26 cellular contexts compared by ENCODE assay signal in the genomic region with DNA sequence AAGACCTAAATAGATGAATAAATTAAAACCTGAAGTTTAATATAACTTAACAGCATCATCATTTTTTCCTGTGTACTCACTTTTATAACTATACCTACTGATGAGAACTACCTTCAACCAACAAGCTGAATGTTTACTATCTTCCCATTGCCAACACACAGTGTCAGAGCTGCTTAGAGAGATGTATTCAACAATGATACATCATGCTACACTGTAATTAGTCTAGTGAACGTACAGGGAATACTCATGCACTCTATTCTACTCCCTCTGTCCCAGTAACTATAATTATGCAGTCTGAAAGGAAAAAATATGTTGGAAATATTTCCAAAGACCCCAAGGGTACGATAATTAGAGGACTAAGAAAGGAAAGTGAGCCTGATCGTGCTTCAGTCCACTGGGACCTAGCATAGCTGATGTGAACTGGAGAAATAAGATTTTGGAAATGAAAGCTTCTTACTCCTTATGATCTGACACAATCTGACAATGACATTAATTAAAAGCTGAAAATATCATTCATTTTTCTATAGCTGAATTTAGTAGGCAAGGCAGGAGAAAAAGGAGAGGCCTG.
"Had no signal": no experiment of that assay in that cellular context is flagged by ENCODE, and none has a peak within 500 bp of the region (broad histone marks: within the 10 kb centered on the region; RNA-seq: fewer than 3 reads in every experiment).

No MANE protein-coding gene starts in this region.

- H3K4me3 ChIP-seq: MG63, SJSA1 had no signal

- H3K27me3 Mint-ChIP-seq: activated T-cell treated with anti-CD3 and anti-CD28 coated beads, Interleukin-2, amount 50 U/mL, for 24 hours had no signal

- DNase-seq: activated B cell treated with CpG ODN at 0.5 μM for 24 hours; activated CD4-positive, alpha-beta T cell treated with anti-CD3 and anti-CD28 coated beads for 1 hour; activated CD4-positive, alpha-beta T cell treated with anti-CD3 and anti-CD28 coated beads, Interleukin-2, amount 10 ng/mL, durations not matched to agents 24 days and 14 days; activated CD4-positive, alpha-beta T cell treated with anti-CD3 and anti-CD28 coated beads, Interleukin-2, amount 50 U/mL, for 48 hours; activated CD8-positive, alpha-beta memory T cell treated with anti-CD3 and anti-CD28 coated beads, Interleukin-2, amount 10 ng/mL, durations not matched to agents 7 days and 5 days; activated effector memory CD4-positive, alpha-beta T cell treated with anti-CD3 and anti-CD28 coated beads, Interleukin-2, amount 50 U/mL, for 16 hours; activated naive CD4-positive, alpha-beta T cell treated with Interleukin-2 at 50 U/mL for 16 hours; activated T-cell treated with anti-CD3 and anti-CD28 coated beads, Interleukin-2, amount 50 U/mL, for 24 hours; amygdala; MG63; MV-4-11; NCI-H1092 treated with DMSO at 0.1 percent for 48 hours; NCI-H1417 treated with DMSO at 0.1 percent for 48 hours; NCI-H1694; NCI-H2029; NCI-H2107; NCI-H446; NCI-H524; NCI-H748 treated with DMSO at 0.1 percent for 48 hours; RPMI8226; T-helper 9 cell had no signal

- H3K27me3 ChIP-seq: MG63, SJSA1 had no signal

- H3K27ac ChIP-seq: SJSA1 had no signal

- ATAC-seq: activated CD8-positive, alpha-beta memory T cell treated with anti-CD3 and anti-CD28 coated beads, Interleukin-2, amount 10 ng/mL, durations not matched to agents 7 days and 5 days; activated naive CD4-positive, alpha-beta T cell treated with anti-CD3 and anti-CD28 coated beads, Interleukin-2, amount 50 U/mL, for 72 hours; Right ventricle myocardium inferior had no signal

- H3K36me3 ChIP-seq: SJSA1 had no signal

- H3K27ac Mint-ChIP-seq: activated B cell treated with CpG ODN at 0.5 μM for 24 hours; activated CD4-positive, alpha-beta T cell treated with anti-CD3 and anti-CD28 coated beads, Interleukin-2, amount 10 ng/mL, durations not matched to agents 24 days and 14 days; activated CD8-positive, alpha-beta memory T cell treated with anti-CD3 and anti-CD28 coated beads, Interleukin-2, amount 10 ng/mL, durations not matched to agents 7 days and 5 days; activated naive CD4-positive, alpha-beta T cell treated with anti-CD3 and anti-CD28 coated beads, Interleukin-2, amount 50 U/mL, for 72 hours; activated T-cell treated with anti-CD3 and anti-CD28 coated beads, Interleukin-2, amount 50 U/mL, for 24 hours; T-helper 1 cell treated with Interleukin-12 subunit alpha and Interleukin-12 subunit beta and Interleukin-4 antibody, amounts not matched to agents 30 μg/mL and 1 μg/mL, for 36 hours had no signal

- H3K9me3 ChIP-seq: MG63, SJSA1 had no signal

- H3K4me1 Mint-ChIP-seq: activated B cell treated with CpG ODN at 0.5 μM for 24 hours; activated CD4-positive, alpha-beta T cell treated with anti-CD3 and anti-CD28 coated beads, Interleukin-2, amount 10 ng/mL, durations not matched to agents 24 days and 14 days; activated CD8-positive, alpha-beta memory T cell treated with anti-CD3 and anti-CD28 coated beads, Interleukin-2, amount 10 ng/mL, durations not matched to agents 7 days and 5 days had no signal

- H3K4me3 Mint-ChIP-seq: activated B cell treated with CpG ODN at 0.5 μM for 24 hours; activated CD4-positive, alpha-beta T cell treated with anti-CD3 and anti-CD28 coated beads, Interleukin-2, amount 10 ng/mL, durations not matched to agents 24 days and 14 days; activated CD8-positive, alpha-beta memory T cell treated with anti-CD3 and anti-CD28 coated beads, Interleukin-2, amount 10 ng/mL, durations not matched to agents 7 days and 5 days; activated T-cell treated with anti-CD3 and anti-CD28 coated beads, Interleukin-2, amount 50 U/mL, for 24 hours; brain; T-helper 1 cell treated with Interleukin-12 subunit alpha and Interleukin-12 subunit beta and Interleukin-4 antibody, amounts not matched to agents 30 μg/mL and 1 μg/mL, for 36 hours had no signal

- H3K36me3 Mint-ChIP-seq: activated CD8-positive, alpha-beta memory T cell treated with anti-CD3 and anti-CD28 coated beads, Interleukin-2, amount 10 ng/mL, durations not matched to agents 7 days and 5 days; activated naive CD4-positive, alpha-beta T cell treated with anti-CD3 and anti-CD28 coated beads, Interleukin-2, amount 50 U/mL, for 72 hours; brain had no signal

- H3K9me3 Mint-ChIP-seq: activated B cell treated with CpG ODN at 0.5 μM for 24 hours; T-helper 1 cell treated with Interleukin-12 subunit alpha and Interleukin-12 subunit beta and Interleukin-4 antibody, amounts not matched to agents 30 μg/mL and 1 μg/mL, for 36 hours had no signal
